In the genomic region with DNA sequence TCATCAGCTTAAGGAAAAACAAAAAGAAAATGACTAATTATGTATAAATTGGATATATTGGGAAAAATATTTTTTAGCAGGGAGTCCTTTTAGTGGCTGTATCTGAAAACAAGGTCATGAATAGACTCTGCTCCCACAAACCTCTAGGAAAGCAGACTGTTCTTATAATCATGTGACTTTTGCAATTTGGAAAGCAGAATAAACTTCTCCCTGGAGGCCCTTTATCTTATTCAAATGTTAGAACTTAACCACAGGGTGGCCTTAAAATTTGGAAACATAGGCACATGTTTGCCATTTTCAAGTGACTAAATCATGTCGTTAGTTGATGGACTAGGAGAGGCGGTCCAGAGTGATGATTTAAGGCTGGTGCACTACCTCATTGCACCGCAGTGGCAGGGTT, we compare ENCODE assay signal across 22 cellular contexts.
"Had no signal": no experiment of that assay in that cellular context is flagged by ENCODE, and none has a peak within 500 bp of the region (broad histone marks: within the 10 kb centered on the region; RNA-seq: fewer than 3 reads in every experiment).

No MANE protein-coding gene starts in this region.

- H3K4me3 ChIP-seq: colonic mucosa, psoas muscle, suprapubic skin, upper lobe of right lung had no signal

- DNase-seq: activated CD4-positive, alpha-beta T cell treated with anti-CD3 and anti-CD28 coated beads, Interleukin-2, amount 50 U/mL, for 1 hour; activated CD4-positive, CD25-positive, alpha-beta regulatory T cell treated with anti-CD3 and anti-CD28 coated beads, Interleukin-2, amount 50 U/mL, for 72 hours; activated CD8-positive, alpha-beta memory T cell treated with anti-CD3 and anti-CD28 coated beads, Interleukin-2, amount 50 U/mL, for 4 hours; activated effector memory CD4-positive, alpha-beta T cell treated with Interleukin-2 at 50 U/mL for 16 hours; activated naive CD4-positive, alpha-beta T cell treated with anti-CD3 and anti-CD28 coated beads, Interleukin-2, amount 10 ng/mL, durations not matched to agents 7 days and 5 days; activated naive CD8-positive, alpha-beta T cell treated with anti-CD3 and anti-CD28 coated beads, Interleukin-2, amount 50 U/mL, for 24 hours; activated T-cell treated with anti-CD3 and anti-CD28 coated beads, Interleukin-2, amount 50 U/mL, for 4 hours; anterior cingulate cortex; brain microvascular endothelial cell; central memory CD4-positive, alpha-beta T cell; colonic mucosa; hippocampal formation; left colon; psoas muscle; right cardiac atrium; stimulated activated CD4-positive, alpha-beta T cell treated with anti-CD3 and anti-CD28 coated beads, Interleukin-2, amount 100 ng/mL, for 24 hours; T1000; upper lobe of right lung had no signal

- H3K27ac ChIP-seq: colonic mucosa, psoas muscle, suprapubic skin, upper lobe of right lung had no signal

- ATAC-seq: activated naive CD8-positive, alpha-beta T cell treated with anti-CD3 and anti-CD28 coated beads, Interleukin-2, amount 50 U/mL, for 24 hours; activated T-cell treated with anti-CD3 and anti-CD28 coated beads, Interleukin-2, amount 50 U/mL, for 4 hours; psoas muscle; right cardiac atrium; upper lobe of right lung had no signal

- H3K4me1 ChIP-seq: colonic mucosa had no signal

- FAIRE-seq: islet of Langerhans had no signal

- H3K27me3 ChIP-seq: brain microvascular endothelial cell, colonic mucosa, suprapubic skin, upper lobe of right lung had no signal

- H3K27me3 Mint-ChIP-seq: activated naive CD8-positive, alpha-beta T cell treated with anti-CD3 and anti-CD28 coated beads, Interleukin-2, amount 50 U/mL, for 24 hours had no signal

- H3K36me3 Mint-ChIP-seq: activated naive CD4-positive, alpha-beta T cell treated with anti-CD3 and anti-CD28 coated beads, Interleukin-2, amount 10 ng/mL, durations not matched to agents 7 days and 5 days had no signal

- H3K4me3 Mint-ChIP-seq: activated naive CD4-positive, alpha-beta T cell treated with anti-CD3 and anti-CD28 coated beads, Interleukin-2, amount 10 ng/mL, durations not matched to agents 7 days and 5 days; activated naive CD8-positive, alpha-beta T cell treated with anti-CD3 and anti-CD28 coated beads, Interleukin-2, amount 50 U/mL, for 24 hours; activated T-cell treated with anti-CD3 and anti-CD28 coated beads, Interleukin-2, amount 50 U/mL, for 4 hours; neural crest cell; stimulated activated naive CD8-positive, alpha-beta T cell treated with anti-CD3 and anti-CD28 coated beads, Interleukin-15, Interleukin-2, amounts not matched to agents 100 ng/mL and 50 ng/mL, for 24 hours had no signal

- H3K27ac Mint-ChIP-seq: activated naive CD4-positive, alpha-beta T cell treated with anti-CD3 and anti-CD28 coated beads, Interleukin-2, amount 10 ng/mL, durations not matched to agents 7 days and 5 days; activated naive CD8-positive, alpha-beta T cell treated with anti-CD3 and anti-CD28 coated beads, Interleukin-2, amount 50 U/mL, for 24 hours; stimulated activated naive CD8-positive, alpha-beta T cell treated with anti-CD3 and anti-CD28 coated beads, Interleukin-15, Interleukin-2, amounts not matched to agents 100 ng/mL and 50 ng/mL, for 24 hours had no signal

- H3K9me3 Mint-ChIP-seq: activated naive CD4-positive, alpha-beta T cell treated with anti-CD3 and anti-CD28 coated beads, Interleukin-2, amount 10 ng/mL, durations not matched to agents 7 days and 5 days; activated naive CD8-positive, alpha-beta T cell treated with anti-CD3 and anti-CD28 coated beads, Interleukin-2, amount 50 U/mL, for 24 hours; activated T-cell treated with anti-CD3 and anti-CD28 coated beads, Interleukin-2, amount 50 U/mL, for 4 hours; stimulated activated naive CD8-positive, alpha-beta T cell treated with anti-CD3 and anti-CD28 coated beads, Interleukin-15, Interleukin-2, amounts not matched to agents 100 ng/mL and 50 ng/mL, for 24 hours had no signal

- H3K9me3 ChIP-seq: colonic mucosa, psoas muscle, suprapubic skin, upper lobe of right lung had no signal

- H3K36me3 ChIP-seq: brain microvascular endothelial cell, colonic mucosa, suprapubic skin, upper lobe of right lung had no signal
